1 cellular context compared by ENCODE assay signal in the genomic region with DNA sequence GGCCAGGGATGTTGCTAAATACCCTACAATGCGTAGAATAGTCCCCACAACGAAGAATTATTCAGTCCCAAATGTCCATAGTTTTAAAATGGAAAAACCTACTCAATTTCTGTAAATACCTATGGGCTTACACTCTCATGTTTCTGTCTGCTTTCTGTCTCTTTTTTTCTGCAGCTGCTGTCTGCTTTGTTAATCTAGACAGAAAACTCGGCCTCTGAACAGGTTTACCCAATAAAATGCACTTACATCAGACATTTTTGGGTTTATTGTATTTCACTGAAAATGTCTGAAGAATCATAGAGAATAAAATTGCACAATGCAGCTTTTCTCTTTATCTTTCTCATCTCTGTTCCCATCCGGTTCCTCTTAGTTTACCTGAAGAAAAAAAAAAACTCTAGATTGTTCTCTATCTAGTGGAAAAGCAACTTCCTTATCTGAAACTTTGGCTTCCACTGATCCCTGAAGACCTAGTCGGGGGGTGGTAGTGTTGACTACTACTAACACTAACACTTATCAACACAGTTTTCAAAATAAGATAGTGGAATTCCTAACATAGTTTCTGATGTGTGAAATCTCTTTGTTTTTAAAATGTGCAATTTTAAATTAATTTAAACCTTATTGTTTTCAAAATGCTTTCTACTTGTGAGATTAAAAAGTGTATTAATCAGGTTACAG.
TF ChIP-seq lines count a peak whose summit lies in the region.

No MANE protein-coding gene starts in this region.

TF ChIP-seq in SK-N-SH, 30 proteins besides CTCF, POLR2A, EP300 and RAD21:
- TF ChIP-seq, protein P1, sequence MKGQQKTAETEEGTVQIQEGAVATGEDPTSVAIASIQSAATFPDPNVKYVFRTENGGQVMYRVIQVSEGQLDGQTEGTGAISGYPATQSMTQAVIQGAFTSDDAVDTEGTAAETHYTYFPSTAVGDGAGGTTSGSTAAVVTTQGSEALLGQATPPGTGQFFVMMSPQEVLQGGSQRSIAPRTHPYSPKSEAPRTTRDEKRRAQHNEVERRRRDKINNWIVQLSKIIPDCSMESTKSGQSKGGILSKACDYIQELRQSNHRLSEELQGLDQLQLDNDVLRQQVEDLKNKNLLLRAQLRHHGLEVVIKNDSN (IDR thresholded peaks at IDR 0.05; ENCODE audit: borderline replicate concordance, low read depth), result no peak
- TF ChIP-seq, protein P2, sequence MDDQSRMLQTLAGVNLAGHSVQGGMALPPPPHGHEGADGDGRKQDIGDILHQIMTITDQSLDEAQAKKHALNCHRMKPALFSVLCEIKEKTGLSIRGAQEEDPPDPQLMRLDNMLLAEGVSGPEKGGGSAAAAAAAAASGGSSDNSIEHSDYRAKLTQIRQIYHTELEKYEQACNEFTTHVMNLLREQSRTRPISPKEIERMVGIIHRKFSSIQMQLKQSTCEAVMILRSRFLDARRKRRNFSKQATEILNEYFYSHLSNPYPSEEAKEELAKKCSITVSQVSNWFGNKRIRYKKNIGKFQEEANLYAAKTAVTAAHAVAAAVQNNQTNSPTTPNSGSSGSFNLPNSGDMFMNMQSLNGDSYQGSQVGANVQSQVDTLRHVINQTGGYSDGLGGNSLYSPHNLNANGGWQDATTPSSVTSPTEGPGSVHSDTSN (IDR thresholded peaks at IDR 0.05), result no peak
- TF ChIP-seq MEF2A (IDR thresholded peaks at IDR 0.05; ENCODE audit: borderline replicate concordance, low read depth) (no peak), FOXM1 (IDR thresholded peaks at IDR 0.05; ENCODE audit: low read depth) (no peak), MXI1 (IDR thresholded peaks at IDR 0.05; ENCODE audit: low read depth, low read length) (no peak), RCOR1 (IDR thresholded peaks at IDR 0.05; ENCODE audit: low read length) (no peak), CHD2 (IDR thresholded peaks at IDR 0.05; ENCODE audit: low read length, partially characterized antibody) (no peak), NRF1 (IDR thresholded peaks at IDR 0.05; ENCODE audit: low read depth, low read length) (no peak), RFX5 (IDR thresholded peaks at IDR 0.05; ENCODE audit: low read length) (no peak), NFIC (IDR thresholded peaks at IDR 0.05; ENCODE audit: borderline replicate concordance) (no peak), GABPA (IDR thresholded peaks at IDR 0.05; ENCODE audit: low read depth) (no peak), FOXJ3 (CRISPR knock-in tag; IDR thresholded peaks at IDR 0.05) (no peak), YY1 (IDR thresholded peaks at IDR 0.05; ENCODE audit: low read depth) (no peak), TCF12 (IDR thresholded peaks at IDR 0.05) (no peak), SIN3A (IDR thresholded peaks at IDR 0.05; ENCODE audit: borderline replicate concordance, low read depth, low read length) (no peak), SMC3 (IDR thresholded peaks at IDR 0.05; ENCODE audit: low read depth, low read length) (no peak), JUND (IDR thresholded peaks at IDR 0.05) (no peak), GATA2 (CRISPR knock-in tag; IDR thresholded peaks at IDR 0.05) (no peak)
- TF ChIP-seq, protein P3, sequence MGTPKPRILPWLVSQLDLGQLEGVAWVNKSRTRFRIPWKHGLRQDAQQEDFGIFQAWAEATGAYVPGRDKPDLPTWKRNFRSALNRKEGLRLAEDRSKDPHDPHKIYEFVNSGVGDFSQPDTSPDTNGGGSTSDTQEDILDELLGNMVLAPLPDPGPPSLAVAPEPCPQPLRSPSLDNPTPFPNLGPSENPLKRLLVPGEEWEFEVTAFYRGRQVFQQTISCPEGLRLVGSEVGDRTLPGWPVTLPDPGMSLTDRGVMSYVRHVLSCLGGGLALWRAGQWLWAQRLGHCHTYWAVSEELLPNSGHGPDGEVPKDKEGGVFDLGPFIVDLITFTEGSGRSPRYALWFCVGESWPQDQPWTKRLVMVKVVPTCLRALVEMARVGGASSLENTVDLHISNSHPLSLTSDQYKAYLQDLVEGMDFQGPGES (IDR thresholded peaks at IDR 0.05; ENCODE audit: low read depth, low read length), result no peak
- TF ChIP-seq, protein P4, sequence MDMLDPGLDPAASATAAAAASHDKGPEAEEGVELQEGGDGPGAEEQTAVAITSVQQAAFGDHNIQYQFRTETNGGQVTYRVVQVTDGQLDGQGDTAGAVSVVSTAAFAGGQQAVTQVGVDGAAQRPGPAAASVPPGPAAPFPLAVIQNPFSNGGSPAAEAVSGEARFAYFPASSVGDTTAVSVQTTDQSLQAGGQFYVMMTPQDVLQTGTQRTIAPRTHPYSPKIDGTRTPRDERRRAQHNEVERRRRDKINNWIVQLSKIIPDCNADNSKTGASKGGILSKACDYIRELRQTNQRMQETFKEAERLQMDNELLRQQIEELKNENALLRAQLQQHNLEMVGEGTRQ (IDR thresholded peaks at IDR 0.05; ENCODE audit: borderline replicate concordance, low read depth, low read length), result no peak
